17 cellular contexts compared by ENCODE assay signal in the genomic region with DNA sequence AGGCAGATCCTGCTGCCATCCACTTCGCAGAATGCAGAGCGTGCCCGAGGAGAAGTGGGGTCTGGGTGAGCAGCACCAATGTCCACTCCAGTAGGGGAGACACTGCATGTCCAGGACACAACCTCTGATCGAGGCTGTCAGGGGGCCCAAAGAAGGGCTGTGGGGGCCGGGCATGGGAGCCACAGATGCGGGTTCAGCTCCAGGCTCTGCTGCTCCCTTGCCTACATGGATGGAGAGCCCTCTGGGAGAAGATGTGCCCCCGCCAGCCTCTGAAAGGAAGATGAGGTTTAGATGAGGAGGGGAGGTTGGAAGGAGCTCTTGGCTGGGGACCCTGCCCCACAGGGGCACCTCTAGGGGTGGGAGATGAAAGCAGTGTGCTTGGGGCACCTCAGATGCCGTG.
DNase-seq lines count a peak whose midpoint lies in the region; ATAC-seq and TF ChIP-seq lines count a peak whose summit lies in the region.
"Had no signal": no experiment of that assay in that cellular context is flagged by ENCODE, and none has a peak within 500 bp of the region (broad histone marks: within the 10 kb centered on the region; RNA-seq: fewer than 3 reads in every experiment).

No MANE protein-coding gene starts in this region.

- H4K20me1 ChIP-seq in SK-N-SH (ENCODE audit: insufficient read depth), result no peaks in the 10 kb centered on the region
- no peaks in the 10 kb centered on the region for H4K20me1 ChIP-seq in fibroblast of lung (ENCODE audit: control insufficient read depth, extremely low read depth, insufficient read depth, low read length)

- TF ChIP-seq POLR2A in suprapubic skin (IDR thresholded peaks at IDR 0.05), result no peak

- H3K27ac ChIP-seq in SK-N-SH (ENCODE audit: low read depth in 2 of 2, low read length in 1 of 2), result peak overlapping the region in 1 of 2 experiments; percentile 85; a peak in 2 of 4 replicates
- H3K27ac ChIP-seq in RWPE1, result peak overlapping the region; percentile 13
- H3K27ac ChIP-seq in fibroblast of lung (ENCODE audit: insufficient read depth, low read length), result peak overlapping the region; percentile 67
- peak overlapping the region; percentile 68 for H3K27ac ChIP-seq in suprapubic skin
- H3K27ac ChIP-seq: 22Rv1, HL-60, neural progenitor cell had no signal

- H3K9me2 ChIP-seq in SK-N-SH, result no peaks in the 10 kb centered on the region

- no peak for ATAC-seq in SK-N-SH treated with all-trans-retinoic acid at 6 μM for 48 hours
- no peak for ATAC-seq in HG03378 (IDR thresholded peaks at IDR 0.05; ENCODE audit: unreplicated experiment)
- no peak for ATAC-seq in GM18511 (IDR thresholded peaks at IDR 0.05; ENCODE audit: unreplicated experiment)

- peaks cover 3 to 64% of the 10 kb centered on the region in 2 experiments; a peak in 2 of 4 replicates for H3K4me1 ChIP-seq in SK-N-SH (ENCODE audit: control insufficient read depth in 1 of 2, insufficient read depth in 2 of 2, low read depth in 1 of 2, low read length in 1 of 2)
- peaks cover 26% of the 10 kb centered on the region for H3K4me1 ChIP-seq in fibroblast of lung (ENCODE audit: control insufficient read depth, extremely low read depth, insufficient read depth, low read length)
- H3K4me1 ChIP-seq in suprapubic skin, result peaks cover 51% of the 10 kb centered on the region

- no peak overlapping the region for H3K4me2 ChIP-seq in SK-N-SH
- no peak overlapping the region for H3K4me2 ChIP-seq in fibroblast of lung (ENCODE audit: extremely low read depth, insufficient read depth, low read length)
- H3K4me2 ChIP-seq: neural progenitor cell had no signal

- H3K9me3 ChIP-seq in SK-N-SH, result no peaks in the 10 kb centered on the region
- no peaks in the 10 kb centered on the region for H3K9me3 ChIP-seq in fibroblast of lung (ENCODE audit: control insufficient read depth, insufficient read depth, low read depth, low read length)
- no peaks in the 10 kb centered on the region for H3K9me3 ChIP-seq in suprapubic skin
- H3K9me3 ChIP-seq: gastroesophageal sphincter had no signal

- no peak for TF ChIP-seq RAD21 in SK-N-SH (IDR thresholded peaks at IDR 0.05; ENCODE audit: low read length)

- DNase-seq in SK-N-SH (peak; percentile 15), RWPE1 (ENCODE audit: low spot score) (no peak), fibroblast of lung (ENCODE audit: low read depth in 2 of 2) (no peak), suprapubic skin (ENCODE audit: low spot score in 2 of 2) (no peak), anterior cingulate cortex (lab: John Stamatoyannopoulos, UW) (no peak)
- DNase-seq: activated naive CD4-positive, alpha-beta T cell treated with anti-CD3 and anti-CD28 coated beads for 36 hours; C1 segment of cervical spinal cord; dermis blood vessel endothelial cell; H9; T-helper 1 cell had no signal

- H3K27me3 ChIP-seq in SK-N-SH (ENCODE audit: insufficient read depth) (no peaks in the 10 kb centered on the region), fibroblast of lung (ENCODE audit: control insufficient read depth, insufficient read depth, low read length) (no peaks in the 10 kb centered on the region), suprapubic skin (no peaks in the 10 kb centered on the region)
- H3K27me3 ChIP-seq: gastroesophageal sphincter, neural progenitor cell had no signal

- no peak for TF ChIP-seq CTCF in SK-N-SH (IDR thresholded peaks at IDR 0.05)
- no peak for TF ChIP-seq CTCF in RWPE1 (conservative IDR thresholded peaks at IDR 0.05; ENCODE audit: low read depth)
- TF ChIP-seq CTCF in fibroblast of lung (conservative IDR thresholded peaks at IDR 0.05 in 1 of 2, IDR thresholded peaks at IDR 0.05 in 1 of 2; ENCODE audit: low read depth in 1 of 2, low read length in 2 of 2), result no peak
- no peak for TF ChIP-seq CTCF in suprapubic skin (IDR thresholded peaks at IDR 0.05)

- TF ChIP-seq EP300 in SK-N-SH (IDR thresholded peaks at IDR 0.05; ENCODE audit: borderline replicate concordance in 1 of 2, low read depth in 1 of 2, low read length in 1 of 2) (no peak), suprapubic skin (IDR thresholded peaks at IDR 0.05) (no peak)

- CTCF ChIA-PET in SK-N-SH (lab: Yijun Ruan, JAX), result interaction anchor here (1.1 to 3.1 kb wide), 5 partner anchors 26 to 273 kb away, joined by 3 to 10 read pairs (median 3); no protein-coding TSS in a partner anchor
- CTCF ChIA-PET in RWPE1 (lab: Yijun Ruan, JAX), result no interaction called here

- WGBS in SK-N-SH (ENCODE audit: low lambda C conversion rate), result 73% methylated on average over 7 of the region's 8 CpGs
- 93% methylated on average over 8 of the region's 8 CpGs for whole genome bisulfite sequencing in suprapubic skin

- no peak overlapping the region for H3K9ac ChIP-seq in SK-N-SH
- H3K9ac ChIP-seq in fibroblast of lung (ENCODE audit: insufficient read depth, low read length), result no peak overlapping the region
- H3K9ac ChIP-seq: neural progenitor cell had no signal

- no peaks in the 10 kb centered on the region for H3K36me3 ChIP-seq in SK-N-SH (replicated peaks in 1 of 2; ENCODE audit: control insufficient read depth in 1 of 2, insufficient read depth in 2 of 2, low read length in 1 of 2)
- H3K36me3 ChIP-seq in fibroblast of lung (ENCODE audit: control insufficient read depth, insufficient read depth, low read length), result no peaks in the 10 kb centered on the region
- no peaks in the 10 kb centered on the region for H3K36me3 ChIP-seq in suprapubic skin
- H3K36me3 ChIP-seq: gastroesophageal sphincter, neural progenitor cell had no signal

- no peak overlapping the region for H3K4me3 ChIP-seq in SK-N-SH (ENCODE audit: low read depth in 2 of 2, low read length in 1 of 2)
- H3K4me3 ChIP-seq in fibroblast of lung (replicated peaks in 1 of 4; ENCODE audit: control extremely low read depth in 1 of 4, insufficient read depth in 1 of 4, low read depth in 3 of 4, low read length in 4 of 4), result no peak overlapping the region
- H3K4me3 ChIP-seq in suprapubic skin, result no peak overlapping the region
- H3K4me3 ChIP-seq: gastroesophageal sphincter, neural progenitor cell had no signal

- H2AFZ ChIP-seq in SK-N-SH (ENCODE audit: low read depth) (no peak overlapping the region), fibroblast of lung (ENCODE audit: low read length) (no peak overlapping the region)
- H2AFZ ChIP-seq: neural progenitor cell had no signal

- POLR2A ChIA-PET in SK-N-SH (lab: Yijun Ruan, JAX) (no interaction called here), RWPE1 (lab: Yijun Ruan, JAX; ENCODE audit: low non-redundant PET) (no interaction called here)

- H3K79me2 ChIP-seq in SK-N-SH (ENCODE audit: insufficient read depth) (no peaks in the 10 kb centered on the region), fibroblast of lung (ENCODE audit: control insufficient read depth, insufficient read depth, low read length) (no peaks in the 10 kb centered on the region)

- no peaks in the 10 kb centered on the region for H3F3A ChIP-seq in SK-N-SH (replicated peaks; ENCODE audit: insufficient read depth)

TF ChIP-seq in SK-N-SH, 30 proteins besides CTCF, POLR2A, EP300 and RAD21:
- TF ChIP-seq RFX5 (IDR thresholded peaks at IDR 0.05; ENCODE audit: low read length) (no peak), YY1 (IDR thresholded peaks at IDR 0.05; ENCODE audit: low read depth) (no peak), IRF3 (IDR thresholded peaks at IDR 0.05; ENCODE audit: low read depth, low read length) (no peak), TCF12 (IDR thresholded peaks at IDR 0.05) (no peak), ELF1 (IDR thresholded peaks at IDR 0.05) (no peak)

TF ChIP-seq in SK-N-SH treated with all-trans-retinoic acid at 6 μM for 48 hours, 23 proteins besides CTCF, POLR2A, EP300 and RAD21:
- TF ChIP-seq ZFP3 (CRISPR knock-in tag; IDR thresholded peaks at IDR 0.05), result no peak
- TF ChIP-seq ZFP30 (CRISPR knock-in tag; IDR thresholded peaks at IDR 0.05), result no peak
- TF ChIP-seq ZNF8 (CRISPR knock-in tag; IDR thresholded peaks at IDR 0.05), result no peak
- no peak for TF ChIP-seq ESRRG (CRISPR knock-in tag; IDR thresholded peaks at IDR 0.05)
- TF ChIP-seq OSR1 (CRISPR knock-in tag; IDR thresholded peaks at IDR 0.05), result no peak
TF ChIP-seq in SK-N-SH treated with all-trans-retinoic acid at 6 μM for 48 hours: peak in this region for 0.
